ENCODE assay signal across 24 cellular contexts in genomic region chr17:63291243-63291642, GRCh38.
"Had no signal": no experiment of that assay in that cellular context is flagged by ENCODE, and none has a peak within 500 bp of the region (broad histone marks: within the 10 kb centered on the region; RNA-seq: fewer than 3 reads in every experiment).

No MANE protein-coding gene starts in this region.

- H3K4me3 ChIP-seq: esophagus muscularis mucosa, gastrocnemius medialis, heart right ventricle, pancreas, right lobe of liver, spleen, testis, tibial nerve had no signal

- FAIRE-seq: islet of Langerhans, pancreas had no signal

- H3K4me3 Mint-ChIP-seq: dendritic cell treated with granulocyte-macrophage colony-stimulating factor and Interleukin-4, amounts not matched to agents 40 ng/mL and 50 ng/mL, for 4 days; effector memory CD8-positive, alpha-beta T cell; naive B cell; nephron; stimulated activated naive B cell treated with anti-CD40 and anti-IgM and Interleukin-4, amounts not matched to agents 10 μg/mL and 1 μg/mL and 100 μg/mL, for 72 hours; stimulated activated naive CD8-positive, alpha-beta T cell treated with anti-CD3 and anti-CD28 coated beads, Interleukin-15, amount 100 ng/mL, for 72 hours had no signal

- H3K9me3 ChIP-seq: gastrocnemius medialis, pancreas, testis had no signal

- ATAC-seq: effector memory CD8-positive, alpha-beta T cell; gastrocnemius medialis; heart right ventricle; pancreas; right lobe of liver; stimulated activated naive B cell treated with anti-CD40 and anti-IgM and Interleukin-4, amounts not matched to agents 10 μg/mL and 1 μg/mL and 100 μg/mL, for 72 hours; stimulated activated naive CD8-positive, alpha-beta T cell treated with anti-CD3 and anti-CD28 coated beads, Interleukin-15, amount 100 ng/mL, for 72 hours had no signal

- DNase-seq: effector memory CD8-positive, alpha-beta T cell; gastrocnemius medialis; heart right ventricle; hypothalamus; kidney glomerular epithelial cell; mesendoderm; naive B cell; occipital lobe; pancreas; right lobe of liver; spleen; stimulated activated CD4-positive, alpha-beta T cell treated with anti-CD3 and anti-CD28 coated beads, Interleukin-15, amount 100 ng/mL, for 24 hours; stimulated activated CD4-positive, alpha-beta T cell treated with anti-CD3 and anti-CD28 coated beads, Interleukin-1b, Interleukin-23, amount 100 ng/mL, for 48 hours; stimulated activated CD4-positive, alpha-beta T cell treated with anti-CD3 and anti-CD28 coated beads, Interleukin-4, amount 100 ng/mL, for 24 hours; stimulated activated naive B cell treated with anti-CD40 and anti-IgM and Interleukin-4, amounts not matched to agents 10 μg/mL and 1 μg/mL and 100 μg/mL, for 72 hours; stimulated activated naive CD8-positive, alpha-beta T cell treated with anti-CD3 and anti-CD28 coated beads, Interleukin-15, amount 100 ng/mL, for 72 hours; testis had no signal

- H3K27ac ChIP-seq: epithelial cell of prostate, esophagus muscularis mucosa, gastrocnemius medialis, heart right ventricle, pancreas, right lobe of liver, spleen, testis, tibial nerve had no signal

- H3K27ac Mint-ChIP-seq: dendritic cell treated with granulocyte-macrophage colony-stimulating factor and Interleukin-4, amounts not matched to agents 40 ng/mL and 50 ng/mL, for 4 days; effector memory CD8-positive, alpha-beta T cell; naive B cell; progenitor cell of endocrine pancreas; stimulated activated naive B cell treated with anti-CD40 and anti-IgM and Interleukin-4, amounts not matched to agents 10 μg/mL and 1 μg/mL and 100 μg/mL, for 72 hours; stimulated activated naive CD8-positive, alpha-beta T cell treated with anti-CD3 and anti-CD28 coated beads, Interleukin-15, amount 100 ng/mL, for 72 hours had no signal

- H3K4me1 Mint-ChIP-seq: naive B cell had no signal

- H3K4me1 ChIP-seq: gastrocnemius medialis, pancreas, right lobe of liver, spleen, testis had no signal

- H3K36me3 ChIP-seq: gastrocnemius medialis, pancreas, right lobe of liver had no signal

- H3K27me3 Mint-ChIP-seq: dendritic cell treated with granulocyte-macrophage colony-stimulating factor and Interleukin-4, amounts not matched to agents 40 ng/mL and 50 ng/mL, for 4 days; naive B cell; progenitor cell of endocrine pancreas; stimulated activated naive CD8-positive, alpha-beta T cell treated with anti-CD3 and anti-CD28 coated beads, Interleukin-15, amount 100 ng/mL, for 72 hours had no signal

- H3K27me3 ChIP-seq: esophagus muscularis mucosa, gastrocnemius medialis, heart right ventricle, pancreas, right lobe of liver, spleen, testis, tibial nerve had no signal
